ENCODE assay signal across 16 cellular contexts in the genomic region with DNA sequence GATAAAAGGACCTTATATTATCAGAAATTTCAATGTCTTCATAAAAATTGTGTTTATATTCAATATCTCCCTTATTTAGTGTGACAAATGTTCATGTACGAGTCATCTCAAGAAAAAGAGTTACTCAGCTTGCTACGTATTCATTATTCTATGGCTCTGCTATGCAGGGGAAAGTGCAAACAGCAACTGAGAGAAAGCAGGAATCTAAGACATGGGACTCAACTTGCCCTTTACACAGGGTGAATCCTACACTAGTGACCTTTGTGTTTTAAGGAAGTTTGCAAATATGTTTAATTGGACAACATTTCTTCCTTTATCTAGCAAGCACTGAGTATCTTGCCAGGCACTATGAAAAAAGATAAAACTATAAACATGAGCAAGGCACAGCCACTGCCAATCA.
"Had no signal": no experiment of that assay in that cellular context is flagged by ENCODE, and none has a peak within 500 bp of the region (broad histone marks: within the 10 kb centered on the region; RNA-seq: fewer than 3 reads in every experiment).

No MANE protein-coding gene starts in this region.

- H3K27ac ChIP-seq: adrenal gland, brain microvascular endothelial cell, thyroid gland, vagina, WERI-Rb-1 had no signal

- H3K36me3 ChIP-seq: adrenal gland, brain microvascular endothelial cell, thyroid gland, vagina, WERI-Rb-1 had no signal

- H3K9me3 Mint-ChIP-seq: activated CD4-positive, alpha-beta memory T cell treated with anti-CD3 and anti-CD28 coated beads, Interleukin-2, amount 10 ng/mL, durations not matched to agents 7 days and 5 days; activated T-cell treated with anti-CD3 and anti-CD28 coated beads, Interleukin-2, amount 50 U/mL, for 4 hours; effector memory CD8-positive, alpha-beta T cell; natural killer cell treated with Interleukin-12 subunit alpha and Interleukin-12 subunit beta and Interleukin-15 and Interleukin-18, amount 100 ng/mL, for 72 hours; stimulated activated memory B cell treated with anti-CD40 and anti-IgM and Interleukin-4, amounts not matched to agents 10 μg/mL and 1 μg/mL and 100 μg/mL, for 72 hours had no signal

- H3K4me3 ChIP-seq: adrenal gland, thyroid gland, vagina had no signal

- ATAC-seq: activated T-cell treated with anti-CD3 and anti-CD28 coated beads, Interleukin-2, amount 50 U/mL, for 4 hours; effector memory CD8-positive, alpha-beta T cell; natural killer cell treated with Interleukin-12 subunit alpha and Interleukin-12 subunit beta and Interleukin-15 and Interleukin-18, amount 100 ng/mL, for 72 hours; stimulated activated memory B cell treated with anti-CD40 and anti-IgM and Interleukin-4, amounts not matched to agents 10 μg/mL and 1 μg/mL and 100 μg/mL, for 72 hours; T-helper 17 cell had no signal

- DNase-seq: activated CD4-positive, alpha-beta memory T cell treated with anti-CD3 and anti-CD28 coated beads, Interleukin-2, amount 10 ng/mL, durations not matched to agents 7 days and 5 days; activated effector memory CD4-positive, alpha-beta T cell treated with Interleukin-2 at 50 U/mL for 16 hours; activated naive CD4-positive, alpha-beta T cell treated with anti-CD3 and anti-CD28 coated beads, Interleukin-2, amount 50 U/mL, for 16 hours; activated T-cell treated with anti-CD3 and anti-CD28 coated beads, Interleukin-2, amount 50 U/mL, for 4 hours; adrenal gland; brain microvascular endothelial cell; dermis blood vessel endothelial cell; effector memory CD8-positive, alpha-beta T cell; hippocampal formation; stimulated activated CD4-positive, alpha-beta T cell treated with anti-CD3 and anti-CD28 coated beads, Interleukin-2, amount 100 ng/mL, for 48 hours; T-helper 17 cell; thyroid gland; WERI-Rb-1 had no signal

- H3K27ac Mint-ChIP-seq: activated CD4-positive, alpha-beta memory T cell treated with anti-CD3 and anti-CD28 coated beads, Interleukin-2, amount 10 ng/mL, durations not matched to agents 7 days and 5 days; effector memory CD8-positive, alpha-beta T cell; natural killer cell treated with Interleukin-12 subunit alpha and Interleukin-12 subunit beta and Interleukin-15 and Interleukin-18, amount 100 ng/mL, for 72 hours; stimulated activated memory B cell treated with anti-CD40 and anti-IgM and Interleukin-4, amounts not matched to agents 10 μg/mL and 1 μg/mL and 100 μg/mL, for 72 hours; T-helper 17 cell had no signal

- H3K36me3 Mint-ChIP-seq: natural killer cell treated with Interleukin-12 subunit alpha and Interleukin-12 subunit beta and Interleukin-15 and Interleukin-18, amount 100 ng/mL, for 72 hours; stimulated activated memory B cell treated with anti-CD40 and anti-IgM and Interleukin-4, amounts not matched to agents 10 μg/mL and 1 μg/mL and 100 μg/mL, for 72 hours had no signal

- H3K4me3 Mint-ChIP-seq: activated CD4-positive, alpha-beta memory T cell treated with anti-CD3 and anti-CD28 coated beads, Interleukin-2, amount 10 ng/mL, durations not matched to agents 7 days and 5 days; activated T-cell treated with anti-CD3 and anti-CD28 coated beads, Interleukin-2, amount 50 U/mL, for 4 hours; effector memory CD8-positive, alpha-beta T cell; natural killer cell treated with Interleukin-12 subunit alpha and Interleukin-12 subunit beta and Interleukin-15 and Interleukin-18, amount 100 ng/mL, for 72 hours; stimulated activated memory B cell treated with anti-CD40 and anti-IgM and Interleukin-4, amounts not matched to agents 10 μg/mL and 1 μg/mL and 100 μg/mL, for 72 hours; T-helper 17 cell had no signal

- H3K27me3 Mint-ChIP-seq: stimulated activated memory B cell treated with anti-CD40 and anti-IgM and Interleukin-4, amounts not matched to agents 10 μg/mL and 1 μg/mL and 100 μg/mL, for 72 hours had no signal

- H3K27me3 ChIP-seq: adrenal gland, brain microvascular endothelial cell, thyroid gland, vagina had no signal

- H3K4me1 Mint-ChIP-seq: activated CD4-positive, alpha-beta memory T cell treated with anti-CD3 and anti-CD28 coated beads, Interleukin-2, amount 10 ng/mL, durations not matched to agents 7 days and 5 days; stimulated activated memory B cell treated with anti-CD40 and anti-IgM and Interleukin-4, amounts not matched to agents 10 μg/mL and 1 μg/mL and 100 μg/mL, for 72 hours; T-helper 17 cell had no signal
